In genomic region chr2:97985998-97986397, GRCh38 we compare ENCODE assay signal across 8 cellular contexts.
"Had no signal": no experiment of that assay in that cellular context is flagged by ENCODE, and none has a peak within 500 bp of the region (broad histone marks: within the 10 kb centered on the region; RNA-seq: fewer than 3 reads in every experiment).

No MANE protein-coding gene starts in this region.

- H2AFZ ChIP-seq: GM23338 had no signal

- H3K4me3 ChIP-seq: GM23338 had no signal

- DNase-seq: H9, HFFc6, KG1 had no signal

- ATAC-seq: GM23338, HCT116, HepG2 had no signal

- FAIRE-seq: H1, HepG2 had no signal

- H3K27ac ChIP-seq: HL-60 had no signal

- H3K4me2 ChIP-seq: GM23338 had no signal
